In the genomic region with DNA sequence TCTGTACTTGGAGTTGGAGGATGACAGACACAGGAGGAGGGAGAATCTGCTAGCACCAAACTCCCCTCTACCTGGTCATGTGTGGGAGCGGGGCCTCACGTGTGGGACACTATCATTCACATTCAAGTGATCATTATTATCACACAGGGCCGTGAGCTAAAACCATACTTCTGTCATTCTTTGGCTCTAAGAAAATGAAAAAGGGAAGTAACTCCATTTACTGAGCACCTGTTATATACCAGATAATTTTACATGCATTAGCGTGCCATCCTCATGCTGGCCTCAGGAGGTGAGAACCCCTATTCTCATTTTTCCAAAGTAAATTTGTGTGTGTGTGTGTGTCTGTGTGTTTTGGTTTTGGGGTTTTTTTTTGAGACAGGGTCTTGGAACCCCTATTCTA, we compare ENCODE assay signal across 24 cellular contexts.
"Had no signal": no experiment of that assay in that cellular context is flagged by ENCODE, and none has a peak within 500 bp of the region (broad histone marks: within the 10 kb centered on the region; RNA-seq: fewer than 3 reads in every experiment).

No MANE protein-coding gene starts in this region.

- H3K27ac Mint-ChIP-seq: activated CD4-positive, alpha-beta memory T cell treated with anti-CD3 and anti-CD28 coated beads, Interleukin-2, amount 10 ng/mL, durations not matched to agents 7 days and 5 days; activated naive CD4-positive, alpha-beta T cell treated with anti-CD3 and anti-CD28 coated beads for 36 hours; activated T-cell treated with anti-CD3 and anti-CD28 coated beads, Interleukin-2, amount 50 U/mL, for 72 hours; memory B cell had no signal

- H3K27ac ChIP-seq: esophagus squamous epithelium, gastroesophageal sphincter, heart left ventricle, ovary, prostate gland, right atrium auricular region, thyroid gland, upper lobe of right lung had no signal

- H3K4me3 Mint-ChIP-seq: activated CD4-positive, alpha-beta memory T cell treated with anti-CD3 and anti-CD28 coated beads, Interleukin-2, amount 10 ng/mL, durations not matched to agents 7 days and 5 days; activated naive CD4-positive, alpha-beta T cell treated with anti-CD3 and anti-CD28 coated beads for 36 hours; activated T-cell treated with anti-CD3 and anti-CD28 coated beads, Interleukin-2, amount 50 U/mL, for 72 hours; endodermal cell; memory B cell; neural crest cell had no signal

- H3K9me3 Mint-ChIP-seq: activated CD4-positive, alpha-beta memory T cell treated with anti-CD3 and anti-CD28 coated beads, Interleukin-2, amount 10 ng/mL, durations not matched to agents 7 days and 5 days; activated naive CD4-positive, alpha-beta T cell treated with anti-CD3 and anti-CD28 coated beads for 36 hours; activated T-cell treated with anti-CD3 and anti-CD28 coated beads, Interleukin-2, amount 50 U/mL, for 72 hours; endodermal cell; memory B cell; neural crest cell had no signal

- H3K36me3 Mint-ChIP-seq: memory B cell had no signal

- H3K9me3 ChIP-seq: esophagus squamous epithelium, gastroesophageal sphincter, heart left ventricle, ovary, prostate gland, right atrium auricular region, thyroid gland, upper lobe of right lung had no signal

- H3K27me3 Mint-ChIP-seq: activated CD4-positive, alpha-beta memory T cell treated with anti-CD3 and anti-CD28 coated beads, Interleukin-2, amount 10 ng/mL, durations not matched to agents 7 days and 5 days; memory B cell had no signal

- DNase-seq: activated CD4-positive, alpha-beta memory T cell treated with anti-CD3 and anti-CD28 coated beads, Interleukin-2, amount 10 ng/mL, durations not matched to agents 7 days and 5 days; activated CD4-positive, alpha-beta T cell treated with anti-CD3 and anti-CD28 coated beads for 48 hours; activated effector memory CD4-positive, alpha-beta T cell treated with Interleukin-2 at 50 U/mL for 16 hours; activated naive CD4-positive, alpha-beta T cell treated with anti-CD3 and anti-CD28 coated beads for 36 hours; activated T-cell treated with anti-CD3 and anti-CD28 coated beads, Interleukin-2, amount 50 U/mL, for 72 hours; amygdala; cerebellar nuclear complex; cortex of kidney; endodermal cell; esophagus squamous epithelium; left colon; stimulated activated CD4-positive, alpha-beta T cell treated with anti-CD3 and anti-CD28 coated beads, Interleukin-4, amount 100 ng/mL, for 24 hours; stimulated activated naive CD4-positive, alpha-beta T cell treated with Interleukin-2 at 50 U/mL for 16 hours; T-helper 1 cell; T1000; thyroid gland; upper lobe of right lung had no signal

- H3K4me1 Mint-ChIP-seq: activated CD4-positive, alpha-beta memory T cell treated with anti-CD3 and anti-CD28 coated beads, Interleukin-2, amount 10 ng/mL, durations not matched to agents 7 days and 5 days; memory B cell had no signal

- H3K4me1 ChIP-seq: thyroid gland, upper lobe of right lung had no signal

- H3K36me3 ChIP-seq: esophagus squamous epithelium, gastroesophageal sphincter, heart left ventricle, ovary, prostate gland, right atrium auricular region, thyroid gland, upper lobe of right lung had no signal

- H3K4me3 ChIP-seq: esophagus squamous epithelium, gastroesophageal sphincter, heart left ventricle, ovary, prostate gland, right atrium auricular region, thyroid gland, upper lobe of right lung had no signal

- H3K27me3 ChIP-seq: gastroesophageal sphincter, heart left ventricle, ovary, right atrium auricular region, thyroid gland, upper lobe of right lung had no signal
